In the genomic region with DNA sequence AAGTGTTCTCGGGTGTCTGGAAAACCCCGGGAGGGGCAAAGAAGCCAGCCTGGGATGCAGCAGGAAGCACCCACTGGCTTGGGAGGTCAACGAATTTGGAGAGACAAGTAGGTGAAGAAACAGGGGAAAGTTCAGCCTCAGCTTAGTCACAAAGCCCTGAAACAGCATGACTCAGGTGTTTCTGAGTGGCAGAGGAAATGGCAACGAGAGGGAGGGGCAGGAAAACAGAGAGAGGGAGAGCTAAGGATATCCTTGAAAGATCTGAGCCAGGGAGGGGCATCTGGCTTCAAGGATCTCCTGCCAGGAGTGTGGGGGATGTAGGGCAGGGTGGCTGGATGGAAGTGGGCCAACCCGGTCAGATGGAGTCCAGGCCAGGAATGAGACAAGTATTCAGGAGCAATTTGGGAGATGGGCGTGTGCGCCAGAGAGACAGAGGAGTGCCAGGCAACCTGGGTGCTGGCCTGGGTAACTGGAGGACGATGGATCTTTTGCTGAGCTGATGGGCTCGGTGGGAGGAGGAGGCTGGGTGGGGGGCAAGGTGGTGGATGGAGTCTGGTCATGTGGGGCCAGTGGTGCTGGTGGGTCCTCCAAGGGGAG, we compare ENCODE assay signal across 1 cellular context.
TF ChIP-seq lines count a peak whose summit lies in the region.

No MANE protein-coding gene starts in this region.

TF ChIP-seq in HEK293, 187 proteins besides CTCF, POLR2A, EP300 and RAD21 (continued from another document):
- TF ChIP-seq, protein P1, sequence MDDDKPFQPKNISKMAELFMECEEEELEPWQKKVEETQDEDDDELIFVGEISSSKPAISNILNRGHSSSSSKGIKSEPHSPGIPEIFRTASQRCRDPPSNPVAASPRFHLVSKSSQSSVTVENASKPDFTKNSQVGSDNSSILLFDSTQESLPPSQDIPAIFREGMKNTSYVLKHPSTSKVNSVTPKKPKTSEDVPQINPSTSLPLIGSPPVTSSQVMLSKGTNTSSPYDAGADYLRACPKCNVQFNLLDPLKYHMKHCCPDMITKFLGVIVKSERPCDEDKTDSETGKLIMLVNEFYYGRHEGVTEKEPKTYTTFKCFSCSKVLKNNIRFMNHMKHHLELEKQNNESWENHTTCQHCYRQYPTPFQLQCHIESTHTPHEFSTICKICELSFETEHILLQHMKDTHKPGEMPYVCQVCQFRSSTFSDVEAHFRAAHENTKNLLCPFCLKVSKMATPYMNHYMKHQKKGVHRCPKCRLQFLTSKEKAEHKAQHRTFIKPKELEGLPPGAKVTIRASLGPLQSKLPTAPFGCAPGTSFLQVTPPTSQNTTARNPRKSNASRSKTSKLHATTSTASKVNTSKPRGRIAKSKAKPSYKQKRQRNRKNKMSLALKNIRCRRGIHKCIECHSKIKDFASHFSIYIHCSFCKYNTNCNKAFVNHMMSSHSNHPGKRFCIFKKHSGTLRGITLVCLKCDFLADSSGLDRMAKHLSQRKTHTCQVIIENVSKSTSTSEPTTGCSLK (tag by site-specific recombination; IDR thresholded peaks at IDR 0.05), result no peak
- no peak for TF ChIP-seq ZNF560 (tag by site-specific recombination; IDR thresholded peaks at IDR 0.05; ENCODE audit: borderline replicate concordance)
- TF ChIP-seq EGR2 (tag by site-specific recombination; IDR thresholded peaks at IDR 0.05; ENCODE audit: low read depth), result 0 out of 2 replicates have a peak, but pooled peaks have one; percentile 34
- TF ChIP-seq ZNF10 (tag by site-specific recombination; IDR thresholded peaks at IDR 0.05), result peak; percentile 44; the same call in 1 of the 2 replicates
- peak; percentile 66 for TF ChIP-seq PRDM1 (tag by site-specific recombination; IDR thresholded peaks at IDR 0.05)
- TF ChIP-seq ZBTB20 (tag by site-specific recombination; IDR thresholded peaks at IDR 0.05), result peak; percentile 69
- no peak for TF ChIP-seq BCL11A (tag by site-specific recombination; IDR thresholded peaks at IDR 0.05; ENCODE audit: low read depth)
- TF ChIP-seq ZFHX2 (tag by site-specific recombination; conservative IDR thresholded peaks at IDR 0.05), result 0 out of 2 replicates have a peak, but pooled peaks have one; percentile 21
- TF ChIP-seq, protein P2, sequence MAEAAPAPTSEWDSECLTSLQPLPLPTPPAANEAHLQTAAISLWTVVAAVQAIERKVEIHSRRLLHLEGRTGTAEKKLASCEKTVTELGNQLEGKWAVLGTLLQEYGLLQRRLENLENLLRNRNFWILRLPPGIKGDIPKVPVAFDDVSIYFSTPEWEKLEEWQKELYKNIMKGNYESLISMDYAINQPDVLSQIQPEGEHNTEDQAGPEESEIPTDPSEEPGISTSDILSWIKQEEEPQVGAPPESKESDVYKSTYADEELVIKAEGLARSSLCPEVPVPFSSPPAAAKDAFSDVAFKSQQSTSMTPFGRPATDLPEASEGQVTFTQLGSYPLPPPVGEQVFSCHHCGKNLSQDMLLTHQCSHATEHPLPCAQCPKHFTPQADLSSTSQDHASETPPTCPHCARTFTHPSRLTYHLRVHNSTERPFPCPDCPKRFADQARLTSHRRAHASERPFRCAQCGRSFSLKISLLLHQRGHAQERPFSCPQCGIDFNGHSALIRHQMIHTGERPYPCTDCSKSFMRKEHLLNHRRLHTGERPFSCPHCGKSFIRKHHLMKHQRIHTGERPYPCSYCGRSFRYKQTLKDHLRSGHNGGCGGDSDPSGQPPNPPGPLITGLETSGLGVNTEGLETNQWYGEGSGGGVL (tag by site-specific recombination; IDR thresholded peaks at IDR 0.05), result peak; percentile 29; the same call in 1 of the 2 replicates
- peak; percentile 63 for TF ChIP-seq ZBTB17 (tag by site-specific recombination; IDR thresholded peaks at IDR 0.05)
- no peak for TF ChIP-seq ZNF426 (tag by site-specific recombination; IDR thresholded peaks at IDR 0.05)
- peak; percentile 26; the same call in 1 of the 2 replicates for TF ChIP-seq KLF9 (tag by site-specific recombination; IDR thresholded peaks at IDR 0.05; ENCODE audit: low read depth)
